8 cellular contexts compared by ENCODE assay signal in genomic region chr13:110411316-110412105, GRCh38.
DNase-seq lines count a peak whose midpoint lies in the region; ATAC-seq and TF ChIP-seq lines count a peak whose summit lies in the region.

No MANE protein-coding gene starts in this region.

- no CpG with 5 or more reads among the region's 6 CpGs for WGBS in trophoblast cell (ENCODE audit: extremely low coverage, insufficient coverage, insufficient read length)

- H3K79me2 ChIP-seq in trophoblast cell (ENCODE audit: control insufficient read depth, insufficient read depth, low read length, poor library complexity), result peaks cover 16% of the 10 kb centered on the region

- no peak overlapping the region for H3K23ac ChIP-seq in trophoblast cell (ENCODE audit: low read length)

- peak overlapping the region; percentile 89 for H2BK5ac ChIP-seq in trophoblast cell (ENCODE audit: low read depth, low read length, poor library complexity)

- peak overlapping the region; percentile 67 for H2BK120ac ChIP-seq in trophoblast cell (ENCODE audit: insufficient read depth, low read length, poor library complexity)

- H3K27ac ChIP-seq in cingulate gyrus (ENCODE audit: low read depth, low read length) (peak overlapping the region; percentile 16), trophoblast cell (ENCODE audit: low read depth, low read length) (peak overlapping the region; percentile 88)

- peak overlapping the region; percentile 56 for H2BK12ac ChIP-seq in trophoblast cell (ENCODE audit: low read length)

- peak overlapping the region; percentile 23 for H3K4ac ChIP-seq in trophoblast cell (ENCODE audit: low read depth, low read length)

- H3K9me3 ChIP-seq in trophoblast cell (ENCODE audit: insufficient read depth, low read depth, low read length), result no peaks in the 10 kb centered on the region

- peak; percentile 3 for ATAC-seq in GM18502 (IDR thresholded peaks at IDR 0.05; ENCODE audit: poor library complexity, unreplicated experiment)
- ATAC-seq in HG02981 (IDR thresholded peaks at IDR 0.05; ENCODE audit: unreplicated experiment), result peak; percentile 1
- no peak for ATAC-seq in GM18517 (IDR thresholded peaks at IDR 0.05; ENCODE audit: unreplicated experiment)

- H3K4me2 ChIP-seq in trophoblast cell (ENCODE audit: low read length), result peak overlapping the region; percentile 17

- peaks cover 53 to 67% of the 10 kb centered on the region in 2 experiments for H3K4me1 ChIP-seq in trophoblast cell (ENCODE audit: control insufficient read depth in 1 of 2, insufficient read depth in 2 of 2, low read length in 2 of 2)

- peak in 1 of 2 donors; percentile 47 for DNase-seq in trophoblast cell
- no peak for DNase-seq in GM20000 (ENCODE audit: low spot score)
- no peak for DNase-seq in DMS153 (lab: John Stamatoyannopoulos, UW)
- no peak for DNase-seq in NCI-H2227 treated with DMSO at 0.1 percent for 48 hours (lab: John Stamatoyannopoulos, UW)

- no peaks in the 10 kb centered on the region for H3K27me3 ChIP-seq in trophoblast cell (ENCODE audit: insufficient read depth, low read length)

- H4K91ac ChIP-seq in trophoblast cell (ENCODE audit: low read depth, low read length), result peak overlapping the region; percentile 94

- H3K36me3 ChIP-seq in trophoblast cell (ENCODE audit: control insufficient read depth in 1 of 2, insufficient read depth in 2 of 2, low read length in 2 of 2), result peaks cover 12 to 21% of the 10 kb centered on the region in 2 experiments

- peak overlapping the region; percentile 30 for H3K18ac ChIP-seq in trophoblast cell (ENCODE audit: low read length)

- no peak overlapping the region for H3K9ac ChIP-seq in trophoblast cell (ENCODE audit: low read length)

- H4K8ac ChIP-seq in trophoblast cell (ENCODE audit: low read depth, low read length), result peak overlapping the region; percentile 53

- no peak overlapping the region for H2AK5ac ChIP-seq in trophoblast cell (ENCODE audit: low read length)

- no peak overlapping the region for H2AFZ ChIP-seq in trophoblast cell (ENCODE audit: insufficient read depth, low read length, poor library complexity)

- H3K79me1 ChIP-seq in trophoblast cell (ENCODE audit: low read length), result peaks cover 67% of the 10 kb centered on the region

- no peak overlapping the region for H3K4me3 ChIP-seq in trophoblast cell (ENCODE audit: low read depth, low read length)

- H4K12ac ChIP-seq in trophoblast cell (ENCODE audit: low read depth, low read length), result no peak overlapping the region

- TF ChIP-seq CTCF in GM20000 (IDR thresholded peaks at IDR 0.05; ENCODE audit: extremely low read depth, missing control alignments), result no peak

- H3K14ac ChIP-seq in trophoblast cell (ENCODE audit: low read length), result peak overlapping the region; percentile 33
